ENCODE assay signal across 30 cellular contexts in genomic region chr3:158158969-158159368, GRCh38. TPM values are rescaled to one million over a fixed set of nuclear protein-coding genes. Genes with fewer than 3 reads are reported as not detected.
"Had no signal": no experiment of that assay in that cellular context is flagged by ENCODE, and none has a peak within 500 bp of the region (broad histone marks: within the 10 kb centered on the region; RNA-seq: fewer than 3 reads in every experiment).

No MANE protein-coding gene starts in this region.

- H3K4me1 ChIP-seq: colonic mucosa, gastroesophageal sphincter, heart left ventricle, left lung, parathyroid adenoma, prostate gland, right atrium auricular region, suprapubic skin, transverse colon, upper lobe of right lung, uterus had no signal

- H3K9ac ChIP-seq: parathyroid adenoma had no signal

- H3K9me3 ChIP-seq: colonic mucosa, esophagus squamous epithelium, gastroesophageal sphincter, left lung, mucosa of descending colon, prostate gland, right atrium auricular region, suprapubic skin, transverse colon, upper lobe of right lung, uterus had no signal

- H3K4me3 Mint-ChIP-seq: dendritic cell treated with granulocyte-macrophage colony-stimulating factor and Interleukin-4, amounts not matched to agents 40 ng/mL and 50 ng/mL, for 4 days; mesothelial cell of epicardium; naive B cell; natural killer cell treated with Interleukin-12 subunit alpha and Interleukin-12 subunit beta and Interleukin-15 and Interleukin-18, amount 100 ng/mL, for 72 hours; neural crest cell; stimulated activated memory B cell treated with anti-CD40 and anti-IgM and Interleukin-4, amounts not matched to agents 10 μg/mL and 1 μg/mL and 100 μg/mL, for 72 hours had no signal

- H3K36me3 ChIP-seq: colonic mucosa, esophagus squamous epithelium, heart left ventricle, left lung, prostate gland, right atrium auricular region, suprapubic skin, transverse colon, upper lobe of right lung, uterus had no signal

- H3K4me2 ChIP-seq: hepatocyte had no signal

- H3K27ac Mint-ChIP-seq: dendritic cell treated with granulocyte-macrophage colony-stimulating factor and Interleukin-4, amounts not matched to agents 40 ng/mL and 50 ng/mL, for 4 days; mesothelial cell of epicardium; natural killer cell treated with Interleukin-12 subunit alpha and Interleukin-12 subunit beta and Interleukin-15 and Interleukin-18, amount 100 ng/mL, for 72 hours; stimulated activated memory B cell treated with anti-CD40 and anti-IgM and Interleukin-4, amounts not matched to agents 10 μg/mL and 1 μg/mL and 100 μg/mL, for 72 hours had no signal

- H3K4me1 Mint-ChIP-seq: neural crest cell had no signal

- H3K79me2 ChIP-seq: hepatocyte had no signal

- H3K27me3 Mint-ChIP-seq: dendritic cell treated with granulocyte-macrophage colony-stimulating factor and Interleukin-4, amounts not matched to agents 40 ng/mL and 50 ng/mL, for 4 days; naive B cell; natural killer cell treated with Interleukin-12 subunit alpha and Interleukin-12 subunit beta and Interleukin-15 and Interleukin-18, amount 100 ng/mL, for 72 hours; stimulated activated memory B cell treated with anti-CD40 and anti-IgM and Interleukin-4, amounts not matched to agents 10 μg/mL and 1 μg/mL and 100 μg/mL, for 72 hours had no signal

- H3K4me3 ChIP-seq: colonic mucosa, esophagus squamous epithelium, gastroesophageal sphincter, heart left ventricle, hepatocyte, left lung, mucosa of descending colon, prostate gland, right atrium auricular region, suprapubic skin, transverse colon, upper lobe of right lung, uterus had no signal

- H2AFZ ChIP-seq: hepatocyte, parathyroid adenoma had no signal

- H3K9me3 Mint-ChIP-seq: dendritic cell treated with granulocyte-macrophage colony-stimulating factor and Interleukin-4, amounts not matched to agents 40 ng/mL and 50 ng/mL, for 4 days; naive B cell; natural killer cell treated with Interleukin-12 subunit alpha and Interleukin-12 subunit beta and Interleukin-15 and Interleukin-18, amount 100 ng/mL, for 72 hours; neural crest cell; stimulated activated memory B cell treated with anti-CD40 and anti-IgM and Interleukin-4, amounts not matched to agents 10 μg/mL and 1 μg/mL and 100 μg/mL, for 72 hours had no signal

- DNase-seq: colonic mucosa; effector CD8-positive, alpha-beta T cell; esophagus squamous epithelium; heart left ventricle; kidney; left lung; mesenchymal stem cell; mucosa of descending colon; naive B cell; stimulated activated CD4-positive, alpha-beta T cell treated with anti-CD3 and anti-CD28 coated beads, Interleukin-4, amount 100 ng/mL, for 4 hours; stimulated activated naive CD8-positive, alpha-beta T cell treated with anti-CD3 and anti-CD28 coated beads, Interleukin-15, Interleukin-2, amounts not matched to agents 100 U/mL and 50 U/mL, for 24 hours; transverse colon; upper lobe of right lung; uterus had no signal

- H3K27me3 ChIP-seq: colonic mucosa, esophagus squamous epithelium, gastroesophageal sphincter, heart left ventricle, hepatocyte, left lung, right atrium auricular region, suprapubic skin, transverse colon, upper lobe of right lung, uterus had no signal

- H3K27ac ChIP-seq: colonic mucosa, esophagus squamous epithelium, gastroesophageal sphincter, heart left ventricle, hepatocyte, left lung, parathyroid adenoma, prostate gland, right atrium auricular region, suprapubic skin, transverse colon, upper lobe of right lung, uterus had no signal

- ATAC-seq: gastroesophageal sphincter; heart left ventricle; left lung; mucosa of descending colon; natural killer cell treated with Interleukin-12 subunit alpha and Interleukin-12 subunit beta and Interleukin-15 and Interleukin-18, amount 100 ng/mL, for 72 hours; sciatic nerve; stimulated activated memory B cell treated with anti-CD40 and anti-IgM and Interleukin-4, amounts not matched to agents 10 μg/mL and 1 μg/mL and 100 μg/mL, for 72 hours; stimulated activated naive CD8-positive, alpha-beta T cell treated with anti-CD3 and anti-CD28 coated beads, Interleukin-15, Interleukin-2, amounts not matched to agents 100 U/mL and 50 U/mL, for 24 hours; upper lobe of right lung had no signal

RNA-seq across cellular contexts. Expression of gene SHOX2, which starts 52.7 kb away (rescaled TPM):
- total RNA-seq: chondrocyte, colonic mucosa, endothelial cell of umbilical vein, epithelial cell of proximal tubule, esophagus squamous epithelium, lung microvascular endothelial cell had no signal
- polyA plus RNA-seq: endothelial cell of umbilical vein had no signal
